ENCODE assay signal across 1 cellular context in genomic region chr19:42114412-42114811, GRCh38.
TF ChIP-seq lines count a peak whose summit lies in the region.

No MANE protein-coding gene starts in this region.

TF ChIP-seq in GM12878, 131 proteins besides CTCF, POLR2A, EP300 and RAD21:
- TF ChIP-seq BHLHE40 (IDR thresholded peaks at IDR 0.05; ENCODE audit: borderline replicate concordance in 1 of 2, low read depth in 2 of 2, low read length in 1 of 2), result no peak
- no peak for TF ChIP-seq EZH2 (IDR thresholded peaks at IDR 0.05; ENCODE audit: borderline replicate concordance, control insufficient read depth, low read depth, low read length)
- no peak for TF ChIP-seq TARDBP (IDR thresholded peaks at IDR 0.05; ENCODE audit: borderline replicate concordance)
- TF ChIP-seq STAT1 (conservative IDR thresholded peaks at IDR 0.05), result no peak
- 0 out of 2 replicates have a peak, but pooled peaks have one; percentile 8 for TF ChIP-seq SMARCA5 (IDR thresholded peaks at IDR 0.05)
- TF ChIP-seq MTA2 (IDR thresholded peaks at IDR 0.05; ENCODE audit: low read depth), result no peak
- no peak for TF ChIP-seq NFIC (IDR thresholded peaks at IDR 0.05; ENCODE audit: low read depth, low read length)
- TF ChIP-seq RUNX3 (IDR thresholded peaks at IDR 0.05; ENCODE audit: low read length), result peak; percentile 78
- TF ChIP-seq ATF3 (IDR thresholded peaks at IDR 0.05; ENCODE audit: borderline replicate concordance, extremely low read depth, low read depth, low read length), result no peak
- TF ChIP-seq FOS (IDR thresholded peaks at IDR 0.05; ENCODE audit: borderline replicate concordance, extremely low read depth, insufficient read length), result no peak
- TF ChIP-seq, protein P1, sequence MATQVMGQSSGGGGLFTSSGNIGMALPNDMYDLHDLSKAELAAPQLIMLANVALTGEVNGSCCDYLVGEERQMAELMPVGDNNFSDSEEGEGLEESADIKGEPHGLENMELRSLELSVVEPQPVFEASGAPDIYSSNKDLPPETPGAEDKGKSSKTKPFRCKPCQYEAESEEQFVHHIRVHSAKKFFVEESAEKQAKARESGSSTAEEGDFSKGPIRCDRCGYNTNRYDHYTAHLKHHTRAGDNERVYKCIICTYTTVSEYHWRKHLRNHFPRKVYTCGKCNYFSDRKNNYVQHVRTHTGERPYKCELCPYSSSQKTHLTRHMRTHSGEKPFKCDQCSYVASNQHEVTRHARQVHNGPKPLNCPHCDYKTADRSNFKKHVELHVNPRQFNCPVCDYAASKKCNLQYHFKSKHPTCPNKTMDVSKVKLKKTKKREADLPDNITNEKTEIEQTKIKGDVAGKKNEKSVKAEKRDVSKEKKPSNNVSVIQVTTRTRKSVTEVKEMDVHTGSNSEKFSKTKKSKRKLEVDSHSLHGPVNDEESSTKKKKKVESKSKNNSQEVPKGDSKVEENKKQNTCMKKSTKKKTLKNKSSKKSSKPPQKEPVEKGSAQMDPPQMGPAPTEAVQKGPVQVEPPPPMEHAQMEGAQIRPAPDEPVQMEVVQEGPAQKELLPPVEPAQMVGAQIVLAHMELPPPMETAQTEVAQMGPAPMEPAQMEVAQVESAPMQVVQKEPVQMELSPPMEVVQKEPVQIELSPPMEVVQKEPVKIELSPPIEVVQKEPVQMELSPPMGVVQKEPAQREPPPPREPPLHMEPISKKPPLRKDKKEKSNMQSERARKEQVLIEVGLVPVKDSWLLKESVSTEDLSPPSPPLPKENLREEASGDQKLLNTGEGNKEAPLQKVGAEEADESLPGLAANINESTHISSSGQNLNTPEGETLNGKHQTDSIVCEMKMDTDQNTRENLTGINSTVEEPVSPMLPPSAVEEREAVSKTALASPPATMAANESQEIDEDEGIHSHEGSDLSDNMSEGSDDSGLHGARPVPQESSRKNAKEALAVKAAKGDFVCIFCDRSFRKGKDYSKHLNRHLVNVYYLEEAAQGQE (IDR thresholded peaks at IDR 0.05; ENCODE audit: low read depth, low read length), result no peak
- no peak for TF ChIP-seq ZBTB4 (CRISPR knock-in tag; IDR thresholded peaks at IDR 0.05)
- TF ChIP-seq SMAD5 (IDR thresholded peaks at IDR 0.05; ENCODE audit: low read depth), result no peak
- TF ChIP-seq EED (IDR thresholded peaks at IDR 0.05; ENCODE audit: low read depth), result no peak
- 0 out of 2 replicates have a peak, but pooled peaks have one; percentile 41 for TF ChIP-seq TCF3 (IDR thresholded peaks at IDR 0.05; ENCODE audit: borderline replicate concordance, insufficient read depth, low read depth, low read length)
- no peak for TF ChIP-seq TAF1 (IDR thresholded peaks at IDR 0.05; ENCODE audit: borderline replicate concordance, low read depth, low read length)
- no peak for TF ChIP-seq SPI1 (IDR thresholded peaks at IDR 0.05; ENCODE audit: borderline replicate concordance, insufficient read depth, low read depth, low read length)
- TF ChIP-seq, protein P2, sequence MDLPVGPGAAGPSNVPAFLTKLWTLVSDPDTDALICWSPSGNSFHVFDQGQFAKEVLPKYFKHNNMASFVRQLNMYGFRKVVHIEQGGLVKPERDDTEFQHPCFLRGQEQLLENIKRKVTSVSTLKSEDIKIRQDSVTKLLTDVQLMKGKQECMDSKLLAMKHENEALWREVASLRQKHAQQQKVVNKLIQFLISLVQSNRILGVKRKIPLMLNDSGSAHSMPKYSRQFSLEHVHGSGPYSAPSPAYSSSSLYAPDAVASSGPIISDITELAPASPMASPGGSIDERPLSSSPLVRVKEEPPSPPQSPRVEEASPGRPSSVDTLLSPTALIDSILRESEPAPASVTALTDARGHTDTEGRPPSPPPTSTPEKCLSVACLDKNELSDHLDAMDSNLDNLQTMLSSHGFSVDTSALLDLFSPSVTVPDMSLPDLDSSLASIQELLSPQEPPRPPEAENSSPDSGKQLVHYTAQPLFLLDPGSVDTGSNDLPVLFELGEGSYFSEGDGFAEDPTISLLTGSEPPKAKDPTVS (IDR thresholded peaks at IDR 0.05; ENCODE audit: low read depth, low read length), result no peak
- TF ChIP-seq MYB (IDR thresholded peaks at IDR 0.05; ENCODE audit: borderline replicate concordance, low read depth, low read length), result no peak
- TF ChIP-seq GATAD2B (conservative IDR thresholded peaks at IDR 0.05; ENCODE audit: low read depth), result 0 out of 2 replicates have a peak, but pooled peaks have one; percentile 11
- TF ChIP-seq SP1 (IDR thresholded peaks at IDR 0.05; ENCODE audit: low read depth, low read length), result no peak
- no peak for TF ChIP-seq SIX5 (IDR thresholded peaks at IDR 0.05; ENCODE audit: low read depth, low read length, severe bottlenecking)
- TF ChIP-seq, protein P3, sequence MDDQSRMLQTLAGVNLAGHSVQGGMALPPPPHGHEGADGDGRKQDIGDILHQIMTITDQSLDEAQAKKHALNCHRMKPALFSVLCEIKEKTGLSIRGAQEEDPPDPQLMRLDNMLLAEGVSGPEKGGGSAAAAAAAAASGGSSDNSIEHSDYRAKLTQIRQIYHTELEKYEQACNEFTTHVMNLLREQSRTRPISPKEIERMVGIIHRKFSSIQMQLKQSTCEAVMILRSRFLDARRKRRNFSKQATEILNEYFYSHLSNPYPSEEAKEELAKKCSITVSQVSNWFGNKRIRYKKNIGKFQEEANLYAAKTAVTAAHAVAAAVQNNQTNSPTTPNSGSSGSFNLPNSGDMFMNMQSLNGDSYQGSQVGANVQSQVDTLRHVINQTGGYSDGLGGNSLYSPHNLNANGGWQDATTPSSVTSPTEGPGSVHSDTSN (IDR thresholded peaks at IDR 0.05; ENCODE audit: insufficient replicate concordance, low read depth, low read length), result peak; percentile 49
- TF ChIP-seq, protein P4, sequence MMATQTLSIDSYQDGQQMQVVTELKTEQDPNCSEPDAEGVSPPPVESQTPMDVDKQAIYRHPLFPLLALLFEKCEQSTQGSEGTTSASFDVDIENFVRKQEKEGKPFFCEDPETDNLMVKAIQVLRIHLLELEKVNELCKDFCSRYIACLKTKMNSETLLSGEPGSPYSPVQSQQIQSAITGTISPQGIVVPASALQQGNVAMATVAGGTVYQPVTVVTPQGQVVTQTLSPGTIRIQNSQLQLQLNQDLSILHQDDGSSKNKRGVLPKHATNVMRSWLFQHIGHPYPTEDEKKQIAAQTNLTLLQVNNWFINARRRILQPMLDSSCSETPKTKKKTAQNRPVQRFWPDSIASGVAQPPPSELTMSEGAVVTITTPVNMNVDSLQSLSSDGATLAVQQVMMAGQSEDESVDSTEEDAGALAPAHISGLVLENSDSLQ (IDR thresholded peaks at IDR 0.05), result peak; percentile 79
- 0 out of 2 replicates have a peak, but pooled peaks have one; percentile 3 for TF ChIP-seq YY1 (IDR thresholded peaks at IDR 0.05; ENCODE audit: low read depth, low read length)
- TF ChIP-seq CUX1 (IDR thresholded peaks at IDR 0.05; ENCODE audit: insufficient replicate concordance, low read depth, low read length), result no peak
- TF ChIP-seq TCF12 (IDR thresholded peaks at IDR 0.05; ENCODE audit: low read depth, low read length), result peak; percentile 80
- no peak for TF ChIP-seq CBX5 (IDR thresholded peaks at IDR 0.05; ENCODE audit: low read depth)
- TF ChIP-seq RB1 (IDR thresholded peaks at IDR 0.05; ENCODE audit: borderline replicate concordance), result 0 out of 2 replicates have a peak, but pooled peaks have one; percentile 3
- TF ChIP-seq SMAD1 (IDR thresholded peaks at IDR 0.05; ENCODE audit: low read depth, partially characterized antibody), result no peak
- peak; percentile 30 for TF ChIP-seq MXI1 (IDR thresholded peaks at IDR 0.05; ENCODE audit: low read depth, low read length)
- TF ChIP-seq SUPT20H (IDR thresholded peaks at IDR 0.05; ENCODE audit: borderline replicate concordance, control insufficient read depth, low read depth, low read length), result no peak
- TF ChIP-seq NR2C2 (IDR thresholded peaks at IDR 0.05; ENCODE audit: borderline replicate concordance, control insufficient read depth, insufficient read length, low read depth), result no peak
- TF ChIP-seq ZNF207 (IDR thresholded peaks at IDR 0.05; ENCODE audit: borderline replicate concordance), result no peak
- 0 out of 2 replicates have a peak, but pooled peaks have one; percentile 26 for TF ChIP-seq CBFB (IDR thresholded peaks at IDR 0.05; ENCODE audit: low read depth)
- no peak for TF ChIP-seq IRF4 (IDR thresholded peaks at IDR 0.05; ENCODE audit: low read depth, low read length)
- TF ChIP-seq CREB1 (IDR thresholded peaks at IDR 0.05; ENCODE audit: low read depth), result 0 out of 2 replicates have a peak, but pooled peaks have one; percentile 4
- no peak for TF ChIP-seq BRCA1 (IDR thresholded peaks at IDR 0.05; ENCODE audit: low read depth, low read length)
- no peak for TF ChIP-seq SUZ12 (IDR thresholded peaks at IDR 0.05; ENCODE audit: unreplicated experiment)
